In the genomic region with DNA sequence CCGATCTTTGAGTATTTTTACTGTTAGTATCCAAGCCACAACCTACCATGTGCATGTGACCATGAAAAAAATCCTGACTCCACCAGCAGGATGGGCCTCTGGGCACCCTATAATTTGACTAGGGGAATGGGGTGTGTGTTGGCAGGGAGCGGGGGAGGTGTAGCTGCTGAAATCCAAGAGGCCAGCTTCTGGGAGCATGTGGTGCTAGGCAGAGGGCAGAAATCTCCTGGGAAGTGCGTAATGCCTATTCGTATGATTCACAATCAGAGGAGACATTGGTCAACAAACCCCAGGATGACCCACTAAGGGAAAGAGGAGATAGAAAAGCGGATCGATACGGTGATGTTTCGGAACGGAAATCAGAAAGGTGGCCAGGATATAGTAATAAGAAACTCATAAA, we compare ENCODE assay signal across 33 cellular contexts.
"Had no signal": no experiment of that assay in that cellular context is flagged by ENCODE, and none has a peak within 500 bp of the region (broad histone marks: within the 10 kb centered on the region; RNA-seq: fewer than 3 reads in every experiment).

No MANE protein-coding gene starts in this region.

- ATAC-seq: activated CD4-positive, CD25-positive, alpha-beta regulatory T cell treated with anti-CD3 and anti-CD28 coated beads, Interleukin-2, amount 50 U/mL, for 24 hours; activated naive CD4-positive, alpha-beta T cell treated with anti-CD3 and anti-CD28 coated beads, Interleukin-2, amount 50 U/mL, for 72 hours; activated T-cell treated with anti-CD3 and anti-CD28 coated beads, Interleukin-2, amount 50 U/mL, for 4 hours; Right ventricle myocardium inferior had no signal

- H3K4me3 Mint-ChIP-seq: activated CD4-positive, alpha-beta memory T cell treated with anti-CD3 and anti-CD28 coated beads for 36 hours; activated naive CD4-positive, alpha-beta T cell treated with anti-CD3 and anti-CD28 coated beads for 36 hours; activated T-cell treated with anti-CD3 and anti-CD28 coated beads, Interleukin-2, amount 50 U/mL, for 4 hours; activated T-helper 1 cell treated with anti-CD3 and anti-CD28 coated beads, Interleukin-12 subunit alpha, Interleukin-12 subunit beta, Interleukin-2, Interleukin-4 antibody, amounts not matched to agents 30 ng/mL and 10 ng/mL and 1 ng/mL, durations not matched to agents 14 hours and 24 hours and 36 hours; central memory CD8-positive, alpha-beta T cell had no signal

- H3K4me3 ChIP-seq: adrenal gland, cardiac muscle cell, PC-9, SJCRH30, SK-N-MC had no signal

- H3K9me3 ChIP-seq: adrenal gland, SJCRH30 had no signal

- H3K27ac Mint-ChIP-seq: activated CD4-positive, alpha-beta memory T cell treated with anti-CD3 and anti-CD28 coated beads for 36 hours; activated naive CD4-positive, alpha-beta T cell treated with anti-CD3 and anti-CD28 coated beads for 36 hours; activated naive CD4-positive, alpha-beta T cell treated with anti-CD3 and anti-CD28 coated beads, Interleukin-2, amount 50 U/mL, for 72 hours; activated T-helper 1 cell treated with anti-CD3 and anti-CD28 coated beads, Interleukin-12 subunit alpha, Interleukin-12 subunit beta, Interleukin-2, Interleukin-4 antibody, amounts not matched to agents 30 ng/mL and 10 ng/mL and 1 ng/mL, durations not matched to agents 14 hours and 24 hours and 36 hours had no signal

- H3K27me3 ChIP-seq: adrenal gland, cardiac muscle cell, SJCRH30 had no signal

- H3K9ac ChIP-seq: KMS-11 had no signal

- H3K4me1 Mint-ChIP-seq: central memory CD8-positive, alpha-beta T cell had no signal

- DNase-seq: activated CD4-positive, alpha-beta memory T cell treated with anti-CD3 and anti-CD28 coated beads for 36 hours; activated CD4-positive, alpha-beta T cell treated with anti-CD3 and anti-CD28 coated beads for 4 hours; activated CD4-positive, alpha-beta T cell treated with anti-CD3 and anti-CD28 coated beads, Interleukin-2, amount 50 U/mL, for 1 hour; activated CD8-positive, alpha-beta memory T cell treated with anti-CD3 and anti-CD28 coated beads, Interleukin-2, amount 50 U/mL, for 4 hours; activated gamma-delta T cell treated with Interleukin-2 at 50 U/mL for 16 hours; activated naive CD4-positive, alpha-beta T cell treated with anti-CD3 and anti-CD28 coated beads for 36 hours; activated T-cell treated with anti-CD3 and anti-CD28 coated beads for 4 hours; activated T-cell treated with anti-CD3 and anti-CD28 coated beads, Interleukin-2, amount 50 U/mL, for 4 hours; adrenal gland; anterior cingulate cortex; NCI-H1092 treated with DMSO at 0.1 percent for 48 hours; NCI-H1417; NCI-H146; NCI-H187; NCI-H2029 treated with DMSO at 0.1 percent for 48 hours; NCI-H2107; NCI-H2171; NCI-H446; NCI-H510A treated with DMSO at 0.1 percent for 48 hours; NCI-H526 treated with DMSO at 0.1 percent for 48 hours; NK-92 treated with Interleukin-12 subunit alpha and Interleukin-12 subunit beta, amount 100 ng/mL, for 24 hours; PC-9; SJCRH30; T1000 had no signal

- H3K4me2 ChIP-seq: KMS-11, PC-9 had no signal

- H3K4me1 ChIP-seq: adrenal gland had no signal

- H2AFZ ChIP-seq: PC-9 had no signal

- H3K9me3 Mint-ChIP-seq: activated CD4-positive, alpha-beta memory T cell treated with anti-CD3 and anti-CD28 coated beads for 36 hours; activated naive CD4-positive, alpha-beta T cell treated with anti-CD3 and anti-CD28 coated beads for 36 hours; activated naive CD4-positive, alpha-beta T cell treated with anti-CD3 and anti-CD28 coated beads, Interleukin-2, amount 50 U/mL, for 72 hours; activated T-cell treated with anti-CD3 and anti-CD28 coated beads, Interleukin-2, amount 50 U/mL, for 4 hours; activated T-helper 1 cell treated with anti-CD3 and anti-CD28 coated beads, Interleukin-12 subunit alpha, Interleukin-12 subunit beta, Interleukin-2, Interleukin-4 antibody, amounts not matched to agents 30 ng/mL and 10 ng/mL and 1 ng/mL, durations not matched to agents 14 hours and 24 hours and 36 hours; central memory CD8-positive, alpha-beta T cell had no signal

- H3K36me3 ChIP-seq: adrenal gland, cardiac muscle cell, SJCRH30 had no signal

- H3K27me3 Mint-ChIP-seq: activated CD4-positive, alpha-beta memory T cell treated with anti-CD3 and anti-CD28 coated beads for 36 hours; central memory CD8-positive, alpha-beta T cell had no signal

- H3K27ac ChIP-seq: adrenal gland, cardiac muscle cell, KMS-11, PC-9, RWPE1, SJCRH30, SK-N-MC had no signal
